30 cellular contexts compared by ENCODE assay signal in genomic region chr5:67146574-67146973, GRCh38. TPM values are rescaled to one million over a fixed set of nuclear protein-coding genes. Genes with fewer than 3 reads are reported as not detected.
DNase-seq lines count a peak whose midpoint lies in the region; ATAC-seq and TF ChIP-seq lines count a peak whose summit lies in the region.
"Had no signal": no experiment of that assay in that cellular context is flagged by ENCODE, and none has a peak within 500 bp of the region (broad histone marks: within the 10 kb centered on the region; RNA-seq: fewer than 3 reads in every experiment).

No MANE protein-coding gene starts in this region.

- H3K4me1 ChIP-seq in adipocyte (ENCODE audit: control insufficient read depth, insufficient read depth, low read length), result peaks cover 12% of the 10 kb centered on the region
- H3K4me1 ChIP-seq in H9 (ENCODE audit: insufficient read depth, low read length), result no peaks in the 10 kb centered on the region
- H3K4me1 ChIP-seq: A549, BLaER1, body of pancreas, pancreas had no signal

- no peak overlapping the region for H2AK5ac ChIP-seq in H9 (ENCODE audit: insufficient read length, low read length)

- no peaks in the 10 kb centered on the region for H3K79me2 ChIP-seq in H9 (ENCODE audit: insufficient read depth, low read length)

- no peak overlapping the region for H4K91ac ChIP-seq in H9 (ENCODE audit: insufficient read length, low read depth, low read length)

- no peak overlapping the region for H4K5ac ChIP-seq in H9 (ENCODE audit: insufficient read length, low read depth, low read length)

- H3K27ac ChIP-seq in H9 (ENCODE audit: insufficient read length, low read depth, low read length), result no peak overlapping the region
- H3K27ac ChIP-seq: A549, BLaER1, body of pancreas, pancreas, WERI-Rb-1 had no signal

- H2BK20ac ChIP-seq in H9 (ENCODE audit: low read depth, low read length, poor library complexity, severe bottlenecking), result no peak overlapping the region

- no peak overlapping the region for H2AFZ ChIP-seq in H9 (ENCODE audit: low read length)

- no peaks in the 10 kb centered on the region for H3K23me2 ChIP-seq in H9 (ENCODE audit: insufficient read length, low read depth, low read length, poor library complexity, severe bottlenecking)

- no peaks in the 10 kb centered on the region for H4K20me1 ChIP-seq in H9 (ENCODE audit: control insufficient read depth, insufficient read depth, insufficient read length)
- H4K20me1 ChIP-seq: BLaER1 had no signal

- H3T11ph ChIP-seq in H9 (ENCODE audit: low read length), result no peak overlapping the region

- H3K56ac ChIP-seq in H9 (ENCODE audit: insufficient read length, low read depth, low read length), result no peak overlapping the region

- TF ChIP-seq POLR2A in NB4 (IDR thresholded peaks at IDR 0.05; ENCODE audit: extremely low read depth, insufficient read length), result no peak

- no CpG with 5 or more reads among the region's 1 CpG for WGBS in H9 (ENCODE audit: extremely low coverage, insufficient read length, low lambda C conversion rate)

- intact Hi-C loops in left colon (cut with DNase I, micrococcal nuclease), result loop anchor here in 1 of 2 donors (10.0 kb wide), 1 partner anchor 152 kb away; no protein-coding TSS in a partner anchor

- no peak overlapping the region for H3K23ac ChIP-seq in H9 (ENCODE audit: insufficient read length, low read depth, low read length)

- H3K4ac ChIP-seq in H9 (ENCODE audit: low read depth, low read length), result no peak overlapping the region

- no peak overlapping the region for H3K4me3 ChIP-seq in NB4 (ENCODE audit: low read depth, low read length)
- no peak overlapping the region for H3K4me3 ChIP-seq in adipocyte (ENCODE audit: low read length)
- H3K4me3 ChIP-seq: A549, BLaER1, body of pancreas, MG63, pancreas had no signal

- H3K4me2 ChIP-seq in H9 (ENCODE audit: insufficient read depth, insufficient read length, low read length), result no peak overlapping the region
- H3K4me2 ChIP-seq: A549, BLaER1 had no signal

- H4K8ac ChIP-seq in H9 (replicated peaks; ENCODE audit: insufficient read length, low read depth, low read length), result no peak overlapping the region

- H3K9ac ChIP-seq in adipocyte (ENCODE audit: low read length) (no peak overlapping the region), H9 (ENCODE audit: extremely low read depth, insufficient read length, low read length) (no peak overlapping the region)
- H3K9ac ChIP-seq: BLaER1 had no signal

- H3K27me3 ChIP-seq in adipocyte (replicated peaks; ENCODE audit: control insufficient read depth, insufficient read depth, low read length), result no peaks in the 10 kb centered on the region
- no peaks in the 10 kb centered on the region for H3K27me3 ChIP-seq in H9 (ENCODE audit: insufficient read depth, low read length)
- H3K27me3 ChIP-seq: BLaER1, body of pancreas, MG63, pancreas had no signal

- no peak overlapping the region for H3K27ac Mint-ChIP-seq in H9
- H3K27ac Mint-ChIP-seq: activated naive CD8-positive, alpha-beta T cell treated with anti-CD3 and anti-CD28 coated beads for 36 hours; activated T-helper 2 cell treated with anti-CD3 and anti-CD28 coated beads, Interferon-gamma antibody, Interleukin-2, Interleukin-4, amounts not matched to agents 10 μg/mL and 5 μg/mL and 100 μg/mL, durations not matched to agents 14 hours and 24 hours and 36 hours; natural killer cell treated with Interleukin-12 subunit alpha and Interleukin-12 subunit beta and Interleukin-15 and Interleukin-18, amount 100 ng/mL, for 72 hours; type B pancreatic cell had no signal

- H3K9me3 ChIP-seq in adipocyte (ENCODE audit: control insufficient read depth, low read length), result no peaks in the 10 kb centered on the region
- H3K9me3 ChIP-seq in H9 (ENCODE audit: control insufficient read depth, low read depth, low read length), result no peaks in the 10 kb centered on the region
- H3K9me3 ChIP-seq: A549, BLaER1, body of pancreas, MG63, pancreas had no signal

- H3K18ac ChIP-seq in H9 (ENCODE audit: insufficient read length, low read depth, low read length), result no peak overlapping the region

- no peak overlapping the region for H2BK5ac ChIP-seq in H9 (ENCODE audit: insufficient read length, low read length)

- H2BK12ac ChIP-seq in H9 (ENCODE audit: insufficient read length, low read depth, low read length), result no peak overlapping the region

- TF ChIP-seq CTCF in NB4 (IDR thresholded peaks at IDR 0.05; ENCODE audit: low read depth, low read length) (no peak), H9 (conservative IDR thresholded peaks at IDR 0.05) (no peak)

- H3K79me1 ChIP-seq in H9 (ENCODE audit: insufficient read depth, low read depth, low read length, poor library complexity, severe bottlenecking), result no peaks in the 10 kb centered on the region

- no peak overlapping the region for H3K14ac ChIP-seq in H9 (ENCODE audit: insufficient read depth, low read length)

- H3K36me3 Mint-ChIP-seq in H9 (ENCODE audit: insufficient read depth in 1 of 3, low read depth in 3 of 3), result peaks cover 0 to 5% (median 4%) of the 10 kb centered on the region in 3 experiments; a peak in 3 of 7 replicates

- H2BK15ac ChIP-seq in H9 (ENCODE audit: low read depth, low read length), result no peak overlapping the region

- peak; percentile 80 for ATAC-seq in left colon
- ATAC-seq in GM19324 (IDR thresholded peaks at IDR 0.05; ENCODE audit: low FRiP score, unreplicated experiment), result no peak
- ATAC-seq: A549; body of pancreas; natural killer cell treated with Interleukin-12 subunit alpha and Interleukin-12 subunit beta and Interleukin-15 and Interleukin-18, amount 100 ng/mL, for 72 hours; PC-3; sciatic nerve had no signal

- no peak overlapping the region for H2BK120ac ChIP-seq in H9 (ENCODE audit: low read depth, low read length, poor library complexity, severe bottlenecking)

- no peak overlapping the region for H3K4me3 Mint-ChIP-seq in H9
- H3K4me3 Mint-ChIP-seq: activated naive CD8-positive, alpha-beta T cell treated with anti-CD3 and anti-CD28 coated beads for 36 hours; natural killer cell treated with Interleukin-12 subunit alpha and Interleukin-12 subunit beta and Interleukin-15 and Interleukin-18, amount 100 ng/mL, for 72 hours; type B pancreatic cell had no signal

- H3K4me1 Mint-ChIP-seq in H9, result peaks cover 0 to 4% of the 10 kb centered on the region in 2 experiments; a peak in 1 of 4 replicates
- H3K4me1 Mint-ChIP-seq: activated naive CD8-positive, alpha-beta T cell treated with anti-CD3 and anti-CD28 coated beads for 36 hours had no signal

- H3K36me3 ChIP-seq in adipocyte (ENCODE audit: control insufficient read depth, insufficient read depth, low read length, severe bottlenecking), result peaks cover 61% of the 10 kb centered on the region
- H3K36me3 ChIP-seq: MG63, WERI-Rb-1 had no signal

- DNase-seq in CD1c-positive myeloid dendritic cell (ENCODE audit: extremely low spot score) (peak; percentile 51), NB4 (ENCODE audit: low read depth) (peak; percentile 41), adipocyte (ENCODE audit: low read depth) (peak; percentile 77), left colon (no peak), H9 (no peak), NCI-H1930 (lab: John Stamatoyannopoulos, UW) (no peak)
- no peak for DNase-seq in activated effector memory CD4-positive, alpha-beta T cell treated with Interleukin-2 at 50 U/mL for 16 hours
- DNase-seq: activated CD4-positive, alpha-beta T cell treated with anti-CD3 and anti-CD28 coated beads, Interleukin-2, amount 50 U/mL, for 1 hour; activated CD8-positive, alpha-beta memory T cell treated with anti-CD3 and anti-CD28 coated beads, Interleukin-2, amount 50 U/mL, for 48 hours; activated naive CD8-positive, alpha-beta T cell treated with anti-CD3 and anti-CD28 coated beads for 36 hours; body of pancreas; effector CD4-positive, alpha-beta T cell; erythroblast; mesendoderm; MG63; NCI-H1694 treated with DMSO at 0.1 percent for 48 hours; NCI-H748 treated with DMSO at 0.1 percent for 48 hours; pancreas; PC-3; Right ventricle myocardium superior; T-helper 1 cell; WERI-Rb-1 had no signal

- H3K9me3 Mint-ChIP-seq in H9, result no peaks in the 10 kb centered on the region
- H3K9me3 Mint-ChIP-seq: activated naive CD8-positive, alpha-beta T cell treated with anti-CD3 and anti-CD28 coated beads for 36 hours; activated T-helper 2 cell treated with anti-CD3 and anti-CD28 coated beads, Interferon-gamma antibody, Interleukin-2, Interleukin-4, amounts not matched to agents 10 μg/mL and 5 μg/mL and 100 μg/mL, durations not matched to agents 14 hours and 24 hours and 36 hours; natural killer cell treated with Interleukin-12 subunit alpha and Interleukin-12 subunit beta and Interleukin-15 and Interleukin-18, amount 100 ng/mL, for 72 hours; type B pancreatic cell had no signal

- H3K27me3 Mint-ChIP-seq in H9 (ENCODE audit: low read depth), result no peaks in the 10 kb centered on the region
- H3K27me3 Mint-ChIP-seq: activated naive CD8-positive, alpha-beta T cell treated with anti-CD3 and anti-CD28 coated beads for 36 hours; natural killer cell treated with Interleukin-12 subunit alpha and Interleukin-12 subunit beta and Interleukin-15 and Interleukin-18, amount 100 ng/mL, for 72 hours; type B pancreatic cell had no signal

RNA-seq across cellular contexts. Expression of gene CD180, which starts 50.0 kb away (rescaled TPM):
- 1 to 10 TPM in 1 of 2 donors, under 1 TPM in 1; 0.34 to 2.0 TPM for total RNA-seq in left colon
- total RNA-seq in H9 (2021), result not detected in 2 replicates
- total RNA-seq: chondrocyte, PC-3 had no signal

Comparison
In these comparisons a context has a peak if more than half of its experiments do, and no peak if none do; other contexts are left out.
1. DNase-seq: peak in CD1c-positive myeloid dendritic cell (single experiment), NB4 (single experiment) and adipocyte (single experiment); none in left colon (0 of 2), H9 (single experiment), activated effector memory CD4-positive, alpha-beta T cell treated with Interleukin-2 at 50 U/mL for 16 hours (single experiment) and NCI-H1930 (0 of 2).